In the genomic region with DNA sequence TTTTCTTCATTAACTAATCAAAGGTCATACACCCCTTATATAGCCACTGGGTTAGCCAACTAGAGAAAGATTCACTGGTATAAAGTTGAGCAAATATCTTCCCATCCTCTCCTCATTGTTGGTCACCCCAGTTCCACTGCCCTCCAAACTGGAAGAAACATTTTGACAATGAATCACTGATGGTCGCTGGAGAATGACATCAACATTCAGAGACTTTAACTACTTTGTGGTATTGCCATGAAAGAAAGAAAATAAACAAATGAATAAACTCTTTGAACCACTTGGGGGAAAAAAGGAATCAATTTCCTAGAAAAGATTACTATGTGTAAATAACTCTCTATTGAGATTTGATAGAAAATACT, we compare ENCODE assay signal across 12 cellular contexts. TPM values are rescaled to one million over a fixed set of nuclear protein-coding genes. Genes with fewer than 3 reads are reported as not detected.
DNase-seq lines count a peak whose midpoint lies in the region; ATAC-seq and TF ChIP-seq lines count a peak whose summit lies in the region.
"Had no signal": no experiment of that assay in that cellular context is flagged by ENCODE, and none has a peak within 500 bp of the region (broad histone marks: within the 10 kb centered on the region; RNA-seq: fewer than 3 reads in every experiment).

No MANE protein-coding gene starts in this region.

- in situ Hi-C loops in astrocyte of the spinal cord (cut with HindIII; ENCODE audit: low sequenced_read_pairs), result no loop called here

- H4K20me1 ChIP-seq in KMS-11 (ENCODE audit: insufficient read depth), result no peaks in the 10 kb centered on the region

- peak overlapping the region; percentile 84 for H3K4me2 ChIP-seq in KMS-11

- DNase-seq in Daoy (ENCODE audit: low read depth) (peak; percentile 85), astrocyte of the spinal cord (ENCODE audit: low read depth, low spot score) (peak; percentile 65), kidney glomerular epithelial cell (lab: John Stamatoyannopoulos, UW) (peak; percentile 23), occipital lobe (lab: John Stamatoyannopoulos, UW) (no peak)
- DNase-seq: activated CD4-positive, alpha-beta T cell treated with anti-CD3 and anti-CD28 coated beads for 4 hours; activated T-cell treated with anti-CD3 and anti-CD28 coated beads, Interleukin-2, amount 50 U/mL, for 24 hours; NCI-H2081 treated with DMSO at 0.1 percent for 48 hours had no signal

- no peak overlapping the region for H3K9ac ChIP-seq in KMS-11

- no peak overlapping the region for H3K27ac ChIP-seq in KMS-11

- no peak overlapping the region for H3K4me3 ChIP-seq in KMS-11 (IDR thresholded peaks at IDR 0.05; ENCODE audit: insufficient read depth, low read depth, low read length)
- H3K4me3 ChIP-seq in astrocyte of the spinal cord (ENCODE audit: low read depth, low read length), result no peak overlapping the region

- peaks cover 3% of the 10 kb centered on the region; the same call in 1 of the 2 replicates for H3K36me3 ChIP-seq in KMS-11 (ENCODE audit: insufficient read depth)

- TF ChIP-seq CTCF in KMS-11 (conservative IDR thresholded peaks at IDR 0.05; ENCODE audit: low read depth, low read length) (no peak), astrocyte of the spinal cord (IDR thresholded peaks at IDR 0.05; ENCODE audit: low read depth, low read length) (no peak)

- no peak for TF ChIP-seq POLR2A in GM18505 (IDR thresholded peaks at IDR 0.05; ENCODE audit: borderline replicate concordance, extremely low read depth, insufficient read depth, insufficient read length)

- no peak overlapping the region for H2AFZ ChIP-seq in KMS-11 (ENCODE audit: low read depth)

- ATAC-seq in HG03342 (IDR thresholded peaks at IDR 0.05; ENCODE audit: unreplicated experiment) (no peak), HG02642 (IDR thresholded peaks at IDR 0.05; ENCODE audit: poor library complexity, unreplicated experiment) (no peak), GM18505 (IDR thresholded peaks at IDR 0.05; ENCODE audit: unreplicated experiment) (no peak)
- ATAC-seq: HCT116 had no signal

- H3K79me2 ChIP-seq in KMS-11 (ENCODE audit: insufficient read depth, low read depth), result peaks cover 87% of the 10 kb centered on the region

- H3K27me3 ChIP-seq in KMS-11 (ENCODE audit: insufficient read depth, low read depth), result no peaks in the 10 kb centered on the region

- peaks cover 61% of the 10 kb centered on the region for H3K4me1 ChIP-seq in KMS-11 (ENCODE audit: low read depth, poor library complexity, severe bottlenecking)

RNA-seq across cellular contexts. Expression of gene HYCC1, which starts 23.4 kb away (rescaled TPM):
- 186 and 202 TPM in 2 replicates for total RNA-seq in Daoy (2014; rRNA removed; shearing (Covaris generic))
- 168 TPM for total RNA-seq in occipital lobe
